8 cellular contexts compared by ENCODE assay signal in the genomic region with DNA sequence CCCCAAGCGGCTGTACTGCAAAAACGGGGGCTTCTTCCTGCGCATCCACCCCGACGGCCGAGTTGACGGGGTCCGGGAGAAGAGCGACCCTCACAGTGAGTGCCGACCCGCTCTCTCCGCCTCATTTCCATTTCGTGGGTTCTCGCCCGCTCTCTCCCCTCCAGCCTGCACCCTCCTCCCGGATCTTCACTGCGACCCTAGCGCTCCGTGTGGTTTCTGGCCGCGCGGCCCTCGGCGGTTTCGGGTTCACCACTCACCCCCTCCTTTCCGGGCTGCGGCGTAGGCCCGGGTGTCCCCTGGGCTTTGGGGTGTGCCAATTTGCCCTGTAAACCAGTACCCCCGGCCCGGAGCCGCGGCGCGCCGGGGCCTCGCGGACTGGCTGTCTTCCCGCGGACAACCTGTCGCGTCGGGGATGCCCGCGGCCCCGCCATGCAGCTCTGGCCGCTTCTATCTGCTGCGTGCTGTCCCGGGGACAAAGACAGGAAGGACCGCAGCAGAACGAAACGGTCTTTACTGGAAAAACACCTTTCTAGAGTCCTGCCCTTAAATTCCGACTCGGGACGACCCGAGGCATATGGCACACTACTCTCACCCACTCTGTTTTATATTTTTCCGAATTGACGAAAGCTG. TPM values are rescaled to one million over a fixed set of nuclear protein-coding genes. Genes with fewer than 3 reads are reported as not detected.
A peak's percentile ranks its signal among the peaks of the same experiment; 100 is the strongest.
DNase-seq lines count a peak whose midpoint lies in the region; ATAC-seq and TF ChIP-seq lines count a peak whose summit lies in the region.

No MANE protein-coding gene starts in this region.

- H3K4me3 Mint-ChIP-seq in activated T-cell treated with anti-CD3 and anti-CD28 coated beads, Interleukin-2, amount 50 U/mL, for 24 hours: peak overlapping the region; percentile 76
- peak overlapping the region; percentile 77 for H3K4me3 Mint-ChIP-seq in natural killer cell treated with Interleukin-12 subunit alpha and Interleukin-12 subunit beta and Interleukin-15 and Interleukin-18, amount 100 ng/mL, for 72 hours

- no peaks in the 10 kb centered on the region for H3K27me3 ChIP-seq in H7 (ENCODE audit: control insufficient read depth, insufficient read depth, low read length)

- H3K36me3 Mint-ChIP-seq in activated T-cell treated with anti-CD3 and anti-CD28 coated beads, Interleukin-2, amount 50 U/mL, for 24 hours (ENCODE audit: low read depth): no peaks in the 10 kb centered on the region
- peaks cover 5% of the 10 kb centered on the region for H3K36me3 Mint-ChIP-seq in natural killer cell treated with Interleukin-12 subunit alpha and Interleukin-12 subunit beta and Interleukin-15 and Interleukin-18, amount 100 ng/mL, for 72 hours

- H3K4me3 ChIP-seq in H7 (ENCODE audit: insufficient read depth, low read depth, low read length) (peak overlapping the region; percentile 97), fibroblast of pulmonary artery (replicated peaks; ENCODE audit: low read depth, low read length) (peak overlapping the region; percentile 87)

- H3K4me1 Mint-ChIP-seq in activated T-cell treated with anti-CD3 and anti-CD28 coated beads, Interleukin-2, amount 50 U/mL, for 24 hours (ENCODE audit: low read depth): peaks cover 13% of the 10 kb centered on the region
- H3K4me1 Mint-ChIP-seq in natural killer cell treated with Interleukin-12 subunit alpha and Interleukin-12 subunit beta and Interleukin-15 and Interleukin-18, amount 100 ng/mL, for 72 hours (ENCODE audit: low read depth in 2 of 2): peaks cover 11 to 13% of the 10 kb centered on the region in 2 donors

- peaks cover 84% of the 10 kb centered on the region for H3K27me3 Mint-ChIP-seq in activated T-cell treated with anti-CD3 and anti-CD28 coated beads, Interleukin-2, amount 50 U/mL, for 24 hours
- H3K27me3 Mint-ChIP-seq in natural killer cell treated with Interleukin-12 subunit alpha and Interleukin-12 subunit beta and Interleukin-15 and Interleukin-18, amount 100 ng/mL, for 72 hours: peaks cover 48 to 77% of the 10 kb centered on the region in 2 donors

- peak overlapping the region; percentile 80 for H3K27ac Mint-ChIP-seq in activated T-cell treated with anti-CD3 and anti-CD28 coated beads, Interleukin-2, amount 50 U/mL, for 24 hours
- H3K27ac Mint-ChIP-seq in natural killer cell treated with Interleukin-12 subunit alpha and Interleukin-12 subunit beta and Interleukin-15 and Interleukin-18, amount 100 ng/mL, for 72 hours: peak overlapping the region; percentile 0 to 81

- H3K36me3 ChIP-seq in H7 (replicated peaks; ENCODE audit: control insufficient read depth, insufficient read depth, low read length): peaks cover 6% of the 10 kb centered on the region

- peak; percentile 15 for TF ChIP-seq CTCF in fibroblast of pulmonary artery (IDR thresholded peaks at IDR 0.05; ENCODE audit: low read length, missing control alignments)

- no peaks in the 10 kb centered on the region for H3K9me3 Mint-ChIP-seq in activated T-cell treated with anti-CD3 and anti-CD28 coated beads, Interleukin-2, amount 50 U/mL, for 24 hours
- no peaks in the 10 kb centered on the region for H3K9me3 Mint-ChIP-seq in natural killer cell treated with Interleukin-12 subunit alpha and Interleukin-12 subunit beta and Interleukin-15 and Interleukin-18, amount 100 ng/mL, for 72 hours

- ATAC-seq in natural killer cell treated with Interleukin-12 subunit alpha and Interleukin-12 subunit beta and Interleukin-15 and Interleukin-18, amount 100 ng/mL, for 72 hours: peak; percentile 75 to 80

- DNase-seq in SIG-M5 treated with dmso at 0.1 percent for 504 hours (lab: John Stamatoyannopoulos, UW; ENCODE audit: unreplicated experiment): peak; percentile 7
- no peak for DNase-seq in SIG-M5 (lab: John Stamatoyannopoulos, UW)
- peak; percentile 67 for DNase-seq in H7
- DNase-seq in LHCN-M2 (ENCODE audit: low read depth): peak; percentile 67
- peak; percentile 51 for DNase-seq in activated T-cell treated with anti-CD3 and anti-CD28 coated beads, Interleukin-2, amount 50 U/mL, for 24 hours
- DNase-seq in fibroblast of pulmonary artery (ENCODE audit: low read depth): peak; percentile 34
- peak; percentile 69 for DNase-seq in natural killer cell treated with Interleukin-12 subunit alpha and Interleukin-12 subunit beta and Interleukin-15 and Interleukin-18, amount 100 ng/mL, for 72 hours (ENCODE audit: low spot score)
- DNase-seq in SKM-1 treated with dmso at 0.1 percent for 144 hours (lab: John Stamatoyannopoulos, UW; ENCODE audit: unreplicated experiment): no peak

RNA-seq across cellular contexts. Expression of gene FGF2, which starts 0.7 kb away (rescaled TPM):
- total RNA-seq in H7 (2014; rRNA removed; shearing (Covaris generic)): 20.0 and 29.8 TPM in 2 replicates
- total RNA-seq in LHCN-M2 (2014; rRNA removed): 14.6 and 15.0 TPM in 2 replicates
- 8.8 TPM for polyA plus RNA-seq in LHCN-M2 (2012)
- 1 to 10 TPM; 1.5 to 3.9 TPM for total RNA-seq in natural killer cell treated with Interleukin-12 subunit alpha and Interleukin-12 subunit beta and Interleukin-15 and Interleukin-18, amount 100 ng/mL, for 72 hours

Comparison
In these comparisons a context has a peak if more than half of its experiments do, and no peak if none do; other contexts are left out.
1. DNase-seq: peak in SIG-M5 treated with dmso at 0.1 percent for 504 hours (single experiment), H7 (single experiment), LHCN-M2 (single experiment), activated T-cell treated with anti-CD3 and anti-CD28 coated beads, Interleukin-2, amount 50 U/mL, for 24 hours (single experiment), fibroblast of pulmonary artery (single experiment) and natural killer cell treated with Interleukin-12 subunit alpha and Interleukin-12 subunit beta and Interleukin-15 and Interleukin-18, amount 100 ng/mL, for 72 hours (single experiment); none in SIG-M5 (single experiment) and SKM-1 treated with dmso at 0.1 percent for 144 hours (single experiment).